Comparison of ENCODE assay signal across 1 cellular context in the genomic region with DNA sequence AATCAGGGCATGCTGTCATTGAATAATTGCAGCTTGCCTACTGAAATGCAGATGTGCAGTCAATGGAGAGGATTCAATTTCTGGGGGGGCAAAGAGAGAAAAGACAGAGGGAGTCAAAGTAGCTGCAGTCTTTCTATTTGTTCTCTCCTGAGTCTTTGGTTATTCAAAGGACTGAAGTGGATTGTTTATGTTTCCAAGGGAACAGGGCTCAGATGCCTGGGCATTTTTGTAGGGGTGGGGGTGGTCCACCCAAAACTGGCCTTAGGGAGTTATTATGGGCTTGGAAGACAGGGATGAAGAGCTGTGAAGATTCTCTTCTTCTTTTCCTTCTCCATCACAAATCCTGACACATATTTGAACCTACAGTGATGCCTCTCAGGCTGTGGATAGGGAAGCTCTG.
TF ChIP-seq lines count a peak whose summit lies in the region.

No MANE protein-coding gene starts in this region.

TF ChIP-seq in GM23338, 12 proteins besides CTCF, POLR2A, EP300 and RAD21 (continued from another document):
- TF ChIP-seq ZNF462 (CRISPR knock-in tag; IDR thresholded peaks at IDR 0.05) = no peak
- TF ChIP-seq CREB1 (CRISPR knock-in tag; IDR thresholded peaks at IDR 0.05; ENCODE audit: low read depth) = no peak
TF ChIP-seq in GM23338: peak in this region for 0.
